1 cellular context compared by ENCODE assay signal in genomic region chr21:25639922-25640670, GRCh38.
TF ChIP-seq lines count a peak whose summit lies in the region.

No MANE protein-coding gene starts in this region.

TF ChIP-seq in IMR-90, 13 proteins besides CTCF, POLR2A, EP300 and RAD21:
- TF ChIP-seq NFE2L2 (IDR thresholded peaks at IDR 0.05; ENCODE audit: low read depth, low read length) (no peak), MAFK (IDR thresholded peaks at IDR 0.05; ENCODE audit: low read depth, low read length) (no peak), RCOR1 (IDR thresholded peaks at IDR 0.05; ENCODE audit: insufficient replicate concordance, low read length) (no peak), SMC3 (IDR thresholded peaks at IDR 0.05; ENCODE audit: low read depth, low read length) (no peak), USF2 (IDR thresholded peaks at IDR 0.05; ENCODE audit: low read depth, low read length) (no peak), ELK1 (IDR thresholded peaks at IDR 0.05; ENCODE audit: borderline replicate concordance, low read depth, low read length) (no peak), CEBPB (IDR thresholded peaks at IDR 0.05; ENCODE audit: low read depth, low read length) (no peak), FOS (IDR thresholded peaks at IDR 0.05; ENCODE audit: low read depth, low read length) (no peak), RFX5 (IDR thresholded peaks at IDR 0.05; ENCODE audit: low read depth, low read length) (no peak), BHLHE40 (IDR thresholded peaks at IDR 0.05; ENCODE audit: low read depth, low read length) (no peak), MAZ (IDR thresholded peaks at IDR 0.05; ENCODE audit: borderline replicate concordance, low read depth, low read length) (no peak; the same call in 1 of the 2 replicates), CHD1 (IDR thresholded peaks at IDR 0.05; ENCODE audit: low read depth, low read length) (no peak), MXI1 (IDR thresholded peaks at IDR 0.05; ENCODE audit: borderline replicate concordance, low read depth, low read length) (no peak)
TF ChIP-seq in IMR-90: peak in this region for 0.
